ENCODE assay signal across 11 cellular contexts in genomic region chr12:106766393-106766826, GRCh38. TPM values are rescaled to one million over a fixed set of nuclear protein-coding genes. Genes with fewer than 3 reads are reported as not detected.
DNase-seq lines count a peak whose midpoint lies in the region; TF ChIP-seq lines count a peak whose summit lies in the region.
"Had no signal": no experiment of that assay in that cellular context is flagged by ENCODE, and none has a peak within 500 bp of the region (broad histone marks: within the 10 kb centered on the region; RNA-seq: fewer than 3 reads in every experiment).

No MANE protein-coding gene starts in this region.

- DNase-seq in DMS 273 (lab: John Stamatoyannopoulos, UW; ENCODE audit: unreplicated experiment) (peak; percentile 16), DMS 273 treated with DMSO at 0.1 percent for 48 hours (lab: John Stamatoyannopoulos, UW) (no peak), adrenal gland (peak; percentile 46 to 82 (median 70)), iPS-NIHi11 (ENCODE audit: low spot score) (peak; percentile 31), erythroblast (lab: John Stamatoyannopoulos, UW) (no peak), GM03348 (ENCODE audit: low spot score) (no peak), GF-D8 (lab: John Stamatoyannopoulos, UW) (no peak)
- DNase-seq: brain microvascular endothelial cell, NCI-H345 had no signal

- no peaks in the 10 kb centered on the region for H3K9me3 ChIP-seq in adrenal gland (replicated peaks in 1 of 3)
- no peaks in the 10 kb centered on the region for H3K9me3 ChIP-seq in skeletal muscle satellite cell (replicated peaks; ENCODE audit: low read length)

- intact Hi-C loops in adrenal gland (cut with DNase I) = no loop called here

- H3K36me3 ChIP-seq in adrenal gland (replicated peaks in 1 of 2) = no peaks in the 10 kb centered on the region
- H3K36me3 ChIP-seq in skeletal muscle satellite cell (ENCODE audit: insufficient read depth, low read length) = no peaks in the 10 kb centered on the region
- H3K36me3 ChIP-seq: brain microvascular endothelial cell had no signal

- H3K4me1 ChIP-seq in adrenal gland (replicated peaks in 1 of 2) = peaks cover 15 to 18% of the 10 kb centered on the region in 2 donors
- H3K4me1 ChIP-seq in skeletal muscle satellite cell (ENCODE audit: control insufficient read depth, insufficient read depth, low read length) = peaks cover 27% of the 10 kb centered on the region

- TF ChIP-seq POLR2A in adrenal gland (IDR thresholded peaks at IDR 0.05) (no peak), erythroblast (IDR thresholded peaks at IDR 0.05; ENCODE audit: low read length) (no peak)

- H3K4me3 ChIP-seq in adrenal gland = no peak overlapping the region
- H3K4me3 ChIP-seq in skeletal muscle satellite cell (ENCODE audit: low read length) = no peak overlapping the region

- TF ChIP-seq CTCF in adrenal gland (IDR thresholded peaks at IDR 0.05) = no peak

- H3K4me2 ChIP-seq in skeletal muscle satellite cell (ENCODE audit: low read length) = peak overlapping the region; percentile 34

- WGBS in adrenal gland, 4 donors = 39 to 66% (median 64%) methylated on average over 8 of the region's 8 CpGs

- H3K27me3 ChIP-seq in adrenal gland (no peaks in the 10 kb centered on the region), skeletal muscle satellite cell (ENCODE audit: control insufficient read depth, insufficient read depth, low read length) (no peaks in the 10 kb centered on the region)
- H3K27me3 ChIP-seq: brain microvascular endothelial cell had no signal

- no peak overlapping the region for H3K9ac ChIP-seq in skeletal muscle satellite cell (ENCODE audit: low read depth, low read length)

- H3K27ac ChIP-seq in adrenal gland = peak overlapping the region in 1 of 5 donors; percentile 16
- H3K27ac ChIP-seq: 22Rv1, brain microvascular endothelial cell had no signal

RNA-seq across cellular contexts. Expression of gene RIC8B, which starts 8.1 kb away (rescaled TPM):
- 10 to 100 TPM in 7 of 8 donors, 1 to 10 TPM in 1; 8.2 to 24.1 (median 14.5) TPM for total RNA-seq in adrenal gland
- polyA plus RNA-seq in adrenal gland = 10 to 100 TPM in 1 of 3 donors, 1 to 10 TPM in 2; 5.1 to 21.6 (median 5.4) TPM
- 6.8 and 9.2 TPM in 2 replicates for total RNA-seq in skeletal muscle satellite cell (2012; rRNA removed)

Comparison
In these comparisons a context has a peak if more than half of its experiments do, and no peak if none do; other contexts are left out.
1. DNase-seq: peak in DMS 273 (single experiment), adrenal gland (7 of 7) and iPS-NIHi11 (single experiment); none in DMS 273 treated with DMSO at 0.1 percent for 48 hours (single experiment), erythroblast (0 of 2), GM03348 (single experiment) and GF-D8 (single experiment).